2 cellular contexts compared by ENCODE assay signal in the genomic region with DNA sequence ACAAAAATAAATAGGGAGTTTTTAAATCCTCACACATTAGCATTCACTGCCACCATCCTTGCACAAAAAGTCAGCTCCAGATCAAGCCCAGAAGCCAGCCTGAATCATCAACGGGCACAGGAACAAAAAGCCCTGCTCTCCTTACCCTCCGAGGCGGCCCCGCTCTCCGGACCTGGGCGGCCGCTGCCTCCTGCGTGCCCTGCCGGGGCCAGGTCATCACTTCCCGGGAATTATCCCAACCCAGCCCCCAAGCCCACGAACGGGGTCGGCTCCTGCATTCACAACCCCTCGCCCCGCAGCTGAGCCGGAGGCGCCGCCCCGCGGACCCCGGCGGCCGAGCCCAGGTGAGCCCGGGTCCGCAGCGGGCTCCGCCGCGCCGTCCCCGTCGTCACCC.
TF ChIP-seq lines count a peak whose summit lies in the region.

No MANE protein-coding gene starts in this region.

TF ChIP-seq in HCT116, 20 proteins besides CTCF, POLR2A, EP300 and RAD21:
- TF ChIP-seq EZH2 (IDR thresholded peaks at IDR 0.05) = no peak
- TF ChIP-seq CBX3 (IDR thresholded peaks at IDR 0.05; ENCODE audit: low read depth) = no peak
- TF ChIP-seq, protein P1, sequence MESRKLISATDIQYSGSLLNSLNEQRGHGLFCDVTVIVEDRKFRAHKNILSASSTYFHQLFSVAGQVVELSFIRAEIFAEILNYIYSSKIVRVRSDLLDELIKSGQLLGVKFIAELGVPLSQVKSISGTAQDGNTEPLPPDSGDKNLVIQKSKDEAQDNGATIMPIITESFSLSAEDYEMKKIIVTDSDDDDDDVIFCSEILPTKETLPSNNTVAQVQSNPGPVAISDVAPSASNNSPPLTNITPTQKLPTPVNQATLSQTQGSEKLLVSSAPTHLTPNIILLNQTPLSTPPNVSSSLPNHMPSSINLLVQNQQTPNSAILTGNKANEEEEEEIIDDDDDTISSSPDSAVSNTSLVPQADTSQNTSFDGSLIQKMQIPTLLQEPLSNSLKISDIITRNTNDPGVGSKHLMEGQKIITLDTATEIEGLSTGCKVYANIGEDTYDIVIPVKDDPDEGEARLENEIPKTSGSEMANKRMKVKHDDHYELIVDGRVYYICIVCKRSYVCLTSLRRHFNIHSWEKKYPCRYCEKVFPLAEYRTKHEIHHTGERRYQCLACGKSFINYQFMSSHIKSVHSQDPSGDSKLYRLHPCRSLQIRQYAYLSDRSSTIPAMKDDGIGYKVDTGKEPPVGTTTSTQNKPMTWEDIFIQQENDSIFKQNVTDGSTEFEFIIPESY (IDR thresholded peaks at IDR 0.05; ENCODE audit: extremely low read depth, insufficient replicate concordance, low read length) = no peak
- TF ChIP-seq TCF7L2 (IDR thresholded peaks at IDR 0.05; ENCODE audit: borderline replicate concordance, extremely low read depth, insufficient read depth, insufficient read length) = no peak
- no peak for TF ChIP-seq ZFX (IDR thresholded peaks at IDR 0.05)
- no peak for TF ChIP-seq SP1 (IDR thresholded peaks at IDR 0.05; ENCODE audit: low read depth)
- TF ChIP-seq EZH2phosphoT487 (IDR thresholded peaks at IDR 0.05; ENCODE audit: borderline replicate concordance) = no peak
- TF ChIP-seq ZNF274 (IDR thresholded peaks at IDR 0.05; ENCODE audit: low read depth, low read length) = no peak
TF ChIP-seq in HCT116: peak in this region for 0.

TF ChIP-seq in HepG2, 621 proteins besides CTCF, POLR2A, EP300 and RAD21:
- TF ChIP-seq ZNF879 (CRISPR knock-in tag; IDR thresholded peaks at IDR 0.05) = peak; percentile 70; the same call in 1 of the 2 replicates
- TF ChIP-seq KMT2A (CRISPR knock-in tag; IDR thresholded peaks at IDR 0.05) = no peak
- TF ChIP-seq FOXK2 (IDR thresholded peaks at IDR 0.05) = no peak
- no peak for TF ChIP-seq ZBTB20 (CRISPR knock-in tag; IDR thresholded peaks at IDR 0.05; ENCODE audit: borderline replicate concordance, low read depth)
- TF ChIP-seq ZMYM3 (CRISPR knock-in tag; IDR thresholded peaks at IDR 0.05) = no peak
- TF ChIP-seq MXI1 (IDR thresholded peaks at IDR 0.05; ENCODE audit: borderline replicate concordance, low read depth, low read length) = no peak
- no peak for TF ChIP-seq ZNF253 (CRISPR knock-in tag; IDR thresholded peaks at IDR 0.05; ENCODE audit: borderline replicate concordance)
- 0 out of 2 replicates have a peak, but pooled peaks have one; percentile 8 for TF ChIP-seq KIAA2018 (CRISPR knock-in tag; IDR thresholded peaks at IDR 0.05; ENCODE audit: borderline replicate concordance)
- 0 out of 2 replicates have a peak, but pooled peaks have one; percentile 4 for TF ChIP-seq THAP9 (CRISPR knock-in tag; IDR thresholded peaks at IDR 0.05; ENCODE audit: borderline replicate concordance)
- no peak for TF ChIP-seq SMC3 (IDR thresholded peaks at IDR 0.05; ENCODE audit: low read length)
- TF ChIP-seq U2AF2 (IDR thresholded peaks at IDR 0.05; ENCODE audit: low read depth, low read length) = no peak
- TF ChIP-seq AGO1 (IDR thresholded peaks at IDR 0.05; ENCODE audit: low read depth, low read length, poor library complexity, severe bottlenecking) = peak; percentile 99
- 0 out of 2 replicates have a peak, but pooled peaks have one; percentile 34 for TF ChIP-seq TGIF2 (CRISPR knock-in tag; IDR thresholded peaks at IDR 0.05)
- 0 out of 2 replicates have a peak, but pooled peaks have one; percentile 4 for TF ChIP-seq HOXD1 (CRISPR knock-in tag; IDR thresholded peaks at IDR 0.05)
- TF ChIP-seq ZNF441 (CRISPR knock-in tag; IDR thresholded peaks at IDR 0.05; ENCODE audit: borderline replicate concordance) = no peak
- TF ChIP-seq ZNF660 (CRISPR knock-in tag; IDR thresholded peaks at IDR 0.05; ENCODE audit: borderline replicate concordance, low read depth) = no peak
- no peak for TF ChIP-seq SP140L (CRISPR knock-in tag; IDR thresholded peaks at IDR 0.05; ENCODE audit: borderline replicate concordance)
